1 cellular context compared by ENCODE assay signal in the genomic region with DNA sequence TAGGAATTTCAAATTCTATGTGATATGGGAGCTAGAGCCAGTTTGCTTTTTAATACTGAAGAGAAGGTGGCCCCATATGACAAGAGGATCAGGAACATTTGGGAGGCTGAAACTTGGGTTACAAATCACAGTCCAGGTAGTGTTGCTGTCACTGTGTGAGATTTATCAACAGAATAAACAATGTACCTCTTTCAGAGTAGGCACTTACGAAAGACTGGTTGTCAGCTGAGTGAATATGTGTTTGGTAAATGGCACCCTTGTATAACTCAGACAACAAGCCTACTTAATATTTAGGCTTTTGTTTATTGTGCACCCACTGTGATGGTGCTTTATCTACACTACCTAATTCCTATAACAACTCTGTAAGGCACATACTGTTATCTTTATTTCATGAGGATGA.
TF ChIP-seq lines count a peak whose summit lies in the region.

No MANE protein-coding gene starts in this region.

TF ChIP-seq in GM23338, 12 proteins besides CTCF, POLR2A, EP300 and RAD21:
- TF ChIP-seq EZH2 (IDR thresholded peaks at IDR 0.05; ENCODE audit: low read depth, unreplicated experiment) = no peak
- no peak for TF ChIP-seq EZH2phosphoT487 (IDR thresholded peaks at IDR 0.05; ENCODE audit: unreplicated experiment)
- no peak for TF ChIP-seq NANOG (IDR thresholded peaks at IDR 0.05; ENCODE audit: borderline replicate concordance)
- no peak for TF ChIP-seq STAT1 (IDR thresholded peaks at IDR 0.05; ENCODE audit: unreplicated experiment)
- TF ChIP-seq ZNF462 (CRISPR knock-in tag; IDR thresholded peaks at IDR 0.05) = no peak
